8 cellular contexts compared by ENCODE assay signal in the genomic region with DNA sequence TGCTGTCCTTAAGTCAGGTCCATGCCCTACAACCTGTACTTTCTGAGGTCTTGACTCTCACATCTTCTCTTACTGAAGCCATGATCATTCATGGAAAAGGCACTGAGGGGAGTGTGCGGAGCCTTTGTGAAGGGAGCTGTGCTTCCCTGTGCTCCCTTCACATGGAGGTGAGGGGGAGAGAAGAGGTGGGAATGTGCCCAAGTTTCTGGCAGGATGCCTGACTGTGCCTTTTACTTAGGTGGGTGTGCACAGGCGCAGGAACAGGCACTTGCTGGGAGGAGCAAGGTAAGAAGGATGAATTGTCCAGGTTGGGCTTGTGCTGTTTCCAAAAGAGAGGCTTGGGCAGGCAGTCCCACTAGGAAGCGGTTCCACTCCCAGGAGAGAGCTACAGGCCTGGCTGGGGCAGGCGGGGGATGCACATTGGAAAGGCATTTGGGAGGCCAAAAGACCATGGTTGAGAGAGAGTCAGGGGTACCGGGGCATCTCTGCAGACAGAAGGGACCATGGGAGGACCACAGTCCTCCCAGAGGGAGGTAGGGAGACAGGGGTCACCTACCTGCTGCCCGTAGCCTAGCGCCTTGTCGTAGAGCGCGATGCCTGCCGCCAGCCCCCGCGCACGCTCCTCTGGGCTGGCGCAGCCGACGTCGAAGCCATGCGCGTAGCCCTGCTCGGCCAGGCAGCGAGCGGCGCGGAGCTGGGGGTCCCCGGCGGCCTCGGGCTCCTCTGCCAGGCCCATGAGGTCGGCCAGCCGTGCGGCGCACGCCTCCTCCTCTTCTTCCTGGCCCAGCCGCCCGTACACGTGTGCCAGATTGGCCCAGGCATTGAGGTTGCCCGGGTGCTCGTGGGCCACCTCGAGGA. TPM values are rescaled to one million over a fixed set of nuclear protein-coding genes. Genes with fewer than 3 reads are reported as not detected.
DNase-seq lines count a peak whose midpoint lies in the region; TF ChIP-seq lines count a peak whose summit lies in the region.
"Had no signal": no experiment of that assay in that cellular context is flagged by ENCODE, and none has a peak within 500 bp of the region (broad histone marks: within the 10 kb centered on the region; RNA-seq: fewer than 3 reads in every experiment).

No MANE protein-coding gene starts in this region.

- peaks cover 38% of the 10 kb centered on the region for H3K4me1 Mint-ChIP-seq in activated T-helper 2 cell treated with anti-CD3 and anti-CD28 coated beads, Interferon-gamma antibody, Interleukin-2, Interleukin-4, amounts not matched to agents 10 μg/mL and 5 μg/mL and 100 μg/mL, durations not matched to agents 14 hours and 24 hours and 36 hours (ENCODE audit: low read depth)

- DNase-seq in activated T-helper 2 cell treated with anti-CD3 and anti-CD28 coated beads, Interferon-gamma antibody, Interleukin-2, Interleukin-4, amounts not matched to agents 10 μg/mL and 5 μg/mL and 100 μg/mL, durations not matched to agents 14 hours and 24 hours and 36 hours (ENCODE audit: low spot score), result no peak
- peak; percentile 8 for DNase-seq in kidney tubule cell (ENCODE audit: low spot score)
- no peak for DNase-seq in smooth muscle cell (lab: John Stamatoyannopoulos, UW; ENCODE audit: unreplicated experiment)
- no peak for DNase-seq in midbrain (lab: John Stamatoyannopoulos, UW)
- no peak for DNase-seq in NCI-H187 treated with DMSO at 0.1 percent for 48 hours (lab: John Stamatoyannopoulos, UW)
- DNase-seq in KG1 (lab: John Stamatoyannopoulos, UW), result no peak
- DNase-seq: NCI-H1105 had no signal

- POLR2A ChIA-PET in HEK293 (lab: Yijun Ruan, JAX), result no interaction called here

- intact Hi-C loops in activated T-helper 2 cell treated with anti-CD3 and anti-CD28 coated beads, Interferon-gamma antibody, Interleukin-2, Interleukin-4, amounts not matched to agents 10 μg/mL and 5 μg/mL and 100 μg/mL, durations not matched to agents 14 hours and 24 hours and 36 hours (cut with micrococcal nuclease), result loop anchor here (2.0 to 5.0 kb wide), 2 partner anchors 35 to 258 kb away; partner anchors contain the start of gene PARS2

- H3K27ac ChIP-seq in HEK293 (ENCODE audit: extremely low read depth, low read depth, low read length), result no peak overlapping the region
- no peak overlapping the region for H3K27ac ChIP-seq in smooth muscle cell (ENCODE audit: low read depth)

- peak overlapping the region; percentile 72 for H2AFZ ChIP-seq in smooth muscle cell (ENCODE audit: low read depth)

- no peaks in the 10 kb centered on the region for H3K27me3 Mint-ChIP-seq in activated T-helper 2 cell treated with anti-CD3 and anti-CD28 coated beads, Interferon-gamma antibody, Interleukin-2, Interleukin-4, amounts not matched to agents 10 μg/mL and 5 μg/mL and 100 μg/mL, durations not matched to agents 14 hours and 24 hours and 36 hours (ENCODE audit: low read depth)

- TF ChIP-seq CTCF in HEK293 (tag by site-specific recombination; IDR thresholded peaks at IDR 0.05) (no peak), smooth muscle cell (IDR thresholded peaks at IDR 0.05; ENCODE audit: borderline replicate concordance, insufficient read depth, poor library complexity, severe bottlenecking) (no peak)

- no peaks in the 10 kb centered on the region for H3K4me1 ChIP-seq in HEK293 (ENCODE audit: control insufficient read depth, insufficient read depth, low read length)
- no peaks in the 10 kb centered on the region for H3K4me1 ChIP-seq in smooth muscle cell (ENCODE audit: low read depth)

- no peak overlapping the region for H3K4me3 ChIP-seq in HEK293 (ENCODE audit: low read depth, low read length)
- peak overlapping the region; percentile 45 for H3K4me3 ChIP-seq in smooth muscle cell

- CTCF ChIA-PET in HEK293 (lab: Yijun Ruan, JAX), result no interaction called here

- no peak overlapping the region for H3K9ac ChIP-seq in smooth muscle cell (ENCODE audit: low read depth)

- no peaks in the 10 kb centered on the region for H4K20me1 ChIP-seq in smooth muscle cell (ENCODE audit: low read depth)

- no peaks in the 10 kb centered on the region for H3K36me3 Mint-ChIP-seq in activated T-helper 2 cell treated with anti-CD3 and anti-CD28 coated beads, Interferon-gamma antibody, Interleukin-2, Interleukin-4, amounts not matched to agents 10 μg/mL and 5 μg/mL and 100 μg/mL, durations not matched to agents 14 hours and 24 hours and 36 hours (ENCODE audit: low read depth)

- H3K27me3 ChIP-seq in smooth muscle cell (ENCODE audit: low read depth), result peaks cover 31% of the 10 kb centered on the region

- H3K36me3 ChIP-seq in HEK293 (ENCODE audit: control insufficient read depth in 2 of 2, insufficient read depth in 1 of 2, low read length in 2 of 2), result no peaks in the 10 kb centered on the region
- no peaks in the 10 kb centered on the region for H3K36me3 ChIP-seq in smooth muscle cell (ENCODE audit: low read depth)

- peak overlapping the region; percentile 84 for H3K4me2 ChIP-seq in smooth muscle cell

- H3K4me3 Mint-ChIP-seq in activated T-helper 2 cell treated with anti-CD3 and anti-CD28 coated beads, Interferon-gamma antibody, Interleukin-2, Interleukin-4, amounts not matched to agents 10 μg/mL and 5 μg/mL and 100 μg/mL, durations not matched to agents 14 hours and 24 hours and 36 hours (ENCODE audit: low read depth), result peak overlapping the region; percentile 79

- no peaks in the 10 kb centered on the region for H3K9me3 Mint-ChIP-seq in activated T-helper 2 cell treated with anti-CD3 and anti-CD28 coated beads, Interferon-gamma antibody, Interleukin-2, Interleukin-4, amounts not matched to agents 10 μg/mL and 5 μg/mL and 100 μg/mL, durations not matched to agents 14 hours and 24 hours and 36 hours

- H3F3A ChIP-seq in smooth muscle cell (ENCODE audit: low read depth), result no peaks in the 10 kb centered on the region

- 74% methylated on average over 39 of the region's 39 CpGs for WGBS in smooth muscle cell (ENCODE audit: low lambda C conversion rate)

- no peaks in the 10 kb centered on the region for H3K79me2 ChIP-seq in smooth muscle cell (ENCODE audit: low read depth)

- H3K27ac Mint-ChIP-seq in activated T-helper 2 cell treated with anti-CD3 and anti-CD28 coated beads, Interferon-gamma antibody, Interleukin-2, Interleukin-4, amounts not matched to agents 10 μg/mL and 5 μg/mL and 100 μg/mL, durations not matched to agents 14 hours and 24 hours and 36 hours, result no peak overlapping the region

- H3K9me3 ChIP-seq in HEK293 (ENCODE audit: control insufficient read depth, insufficient read depth, low read depth, low read length) (no peaks in the 10 kb centered on the region), smooth muscle cell (replicated peaks; ENCODE audit: low read depth) (no peaks in the 10 kb centered on the region)

TF ChIP-seq in HEK293, 187 proteins besides CTCF, POLR2A, EP300 and RAD21:
- no peak for TF ChIP-seq ZNF501 (tag by site-specific recombination; IDR thresholded peaks at IDR 0.05)
- TF ChIP-seq, protein P1, sequence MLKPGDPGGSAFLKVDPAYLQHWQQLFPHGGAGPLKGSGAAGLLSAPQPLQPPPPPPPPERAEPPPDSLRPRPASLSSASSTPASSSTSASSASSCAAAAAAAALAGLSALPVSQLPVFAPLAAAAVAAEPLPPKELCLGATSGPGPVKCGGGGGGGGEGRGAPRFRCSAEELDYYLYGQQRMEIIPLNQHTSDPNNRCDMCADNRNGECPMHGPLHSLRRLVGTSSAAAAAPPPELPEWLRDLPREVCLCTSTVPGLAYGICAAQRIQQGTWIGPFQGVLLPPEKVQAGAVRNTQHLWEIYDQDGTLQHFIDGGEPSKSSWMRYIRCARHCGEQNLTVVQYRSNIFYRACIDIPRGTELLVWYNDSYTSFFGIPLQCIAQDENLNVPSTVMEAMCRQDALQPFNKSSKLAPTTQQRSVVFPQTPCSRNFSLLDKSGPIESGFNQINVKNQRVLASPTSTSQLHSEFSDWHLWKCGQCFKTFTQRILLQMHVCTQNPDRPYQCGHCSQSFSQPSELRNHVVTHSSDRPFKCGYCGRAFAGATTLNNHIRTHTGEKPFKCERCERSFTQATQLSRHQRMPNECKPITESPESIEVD (tag by site-specific recombination; IDR thresholded peaks at IDR 0.05), result no peak
- no peak for TF ChIP-seq ZNF654 (tag by site-specific recombination; IDR thresholded peaks at IDR 0.05; ENCODE audit: low read depth)
- TF ChIP-seq, protein P2, sequence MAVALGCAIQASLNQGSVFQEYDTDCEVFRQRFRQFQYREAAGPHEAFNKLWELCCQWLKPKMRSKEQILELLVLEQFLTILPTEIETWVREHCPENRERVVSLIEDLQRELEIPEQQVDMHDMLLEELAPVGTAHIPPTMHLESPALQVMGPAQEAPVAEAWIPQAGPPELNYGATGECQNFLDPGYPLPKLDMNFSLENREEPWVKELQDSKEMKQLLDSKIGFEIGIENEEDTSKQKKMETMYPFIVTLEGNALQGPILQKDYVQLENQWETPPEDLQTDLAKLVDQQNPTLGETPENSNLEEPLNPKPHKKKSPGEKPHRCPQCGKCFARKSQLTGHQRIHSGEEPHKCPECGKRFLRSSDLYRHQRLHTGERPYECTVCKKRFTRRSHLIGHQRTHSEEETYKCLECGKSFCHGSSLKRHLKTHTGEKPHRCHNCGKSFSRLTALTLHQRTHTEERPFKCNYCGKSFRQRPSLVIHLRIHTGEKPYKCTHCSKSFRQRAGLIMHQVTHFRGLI (tag by site-specific recombination; IDR thresholded peaks at IDR 0.05), result peak; percentile 34; the same call in 1 of the 2 replicates
- TF ChIP-seq EGR2 (tag by site-specific recombination; IDR thresholded peaks at IDR 0.05; ENCODE audit: low read depth), result 0 out of 2 replicates have a peak, but pooled peaks have one; percentile 16

RNA-seq across cellular contexts. Expression of gene TTC22, which starts 0.9 kb away (rescaled TPM):
- 0.76 and 1.3 TPM in 2 replicates for total RNA-seq in activated T-helper 2 cell treated with anti-CD3 and anti-CD28 coated beads, Interferon-gamma antibody, Interleukin-2, Interleukin-4, amounts not matched to agents 10 μg/mL and 5 μg/mL and 100 μg/mL, durations not matched to agents 14 hours and 24 hours and 36 hours
- 1.3 TPM in 2 replicates for total RNA-seq in smooth muscle cell
- polyA plus RNA-seq in smooth muscle cell, result 0.50 and 2.5 TPM in 2 replicates

RNA-seq across cellular contexts. Expression of gene PARS2, which starts 35.9 kb away (rescaled TPM):
- total RNA-seq in activated T-helper 2 cell treated with anti-CD3 and anti-CD28 coated beads, Interferon-gamma antibody, Interleukin-2, Interleukin-4, amounts not matched to agents 10 μg/mL and 5 μg/mL and 100 μg/mL, durations not matched to agents 14 hours and 24 hours and 36 hours, result 6.1 and 6.4 TPM in 2 replicates
- 1.7 and 4.1 TPM in 2 replicates for total RNA-seq in smooth muscle cell
- polyA plus RNA-seq in smooth muscle cell, result 4.5 and 5.7 TPM in 2 replicates
